Comparison of ENCODE assay signal across 9 cellular contexts in genomic region chr6:89311853-89312531, GRCh38. TPM values are rescaled to one million over a fixed set of nuclear protein-coding genes. Genes with fewer than 3 reads are reported as not detected.
DNase-seq lines count a peak whose midpoint lies in the region; ATAC-seq and TF ChIP-seq lines count a peak whose summit lies in the region.
"Had no signal": no experiment of that assay in that cellular context is flagged by ENCODE, and none has a peak within 500 bp of the region (broad histone marks: within the 10 kb centered on the region; RNA-seq: fewer than 3 reads in every experiment).

No MANE protein-coding gene starts in this region.

- peak; percentile 71 for TF ChIP-seq CTCF in left ventricle myocardium inferior (IDR thresholded peaks at IDR 0.05; ENCODE audit: borderline replicate concordance)

- H3K27ac Mint-ChIP-seq in activated CD8-positive, alpha-beta memory T cell treated with anti-CD3 and anti-CD28 coated beads, Interleukin-2, amount 10 ng/mL, durations not matched to agents 7 days and 5 days: no peak overlapping the region
- no peak overlapping the region for H3K27ac Mint-ChIP-seq in activated CD4-positive, alpha-beta memory T cell treated with anti-CD3 and anti-CD28 coated beads, Interleukin-2, amount 10 ng/mL, durations not matched to agents 7 days and 5 days

- CTCF ChIA-PET in activated CD8-positive, alpha-beta memory T cell treated with anti-CD3 and anti-CD28 coated beads, Interleukin-2, amount 10 ng/mL, durations not matched to agents 7 days and 5 days (lab: Charles Lee): interaction anchor here (1.5 kb wide), 1 partner anchor 38 kb away, joined by 3 read pairs; no protein-coding TSS in a partner anchor
- CTCF ChIA-PET in activated CD4-positive, alpha-beta memory T cell treated with anti-CD3 and anti-CD28 coated beads, Interleukin-2, amount 10 ng/mL, durations not matched to agents 7 days and 5 days (lab: Charles Lee): no interaction called here

- intact Hi-C loops in left ventricle myocardium inferior (cut with micrococcal nuclease): loop anchor here (10.0 kb wide), 1 partner anchor 53 kb away; no protein-coding TSS in a partner anchor

- H3K9me3 Mint-ChIP-seq in activated CD8-positive, alpha-beta memory T cell treated with anti-CD3 and anti-CD28 coated beads, Interleukin-2, amount 10 ng/mL, durations not matched to agents 7 days and 5 days (ENCODE audit: low read depth): no peaks in the 10 kb centered on the region
- no peaks in the 10 kb centered on the region for H3K9me3 Mint-ChIP-seq in activated CD4-positive, alpha-beta memory T cell treated with anti-CD3 and anti-CD28 coated beads, Interleukin-2, amount 10 ng/mL, durations not matched to agents 7 days and 5 days

- H3K4me3 Mint-ChIP-seq in activated CD8-positive, alpha-beta memory T cell treated with anti-CD3 and anti-CD28 coated beads, Interleukin-2, amount 10 ng/mL, durations not matched to agents 7 days and 5 days: no peak overlapping the region
- H3K4me3 Mint-ChIP-seq in activated CD4-positive, alpha-beta memory T cell treated with anti-CD3 and anti-CD28 coated beads, Interleukin-2, amount 10 ng/mL, durations not matched to agents 7 days and 5 days: no peak overlapping the region

- H3K4me1 Mint-ChIP-seq in activated CD8-positive, alpha-beta memory T cell treated with anti-CD3 and anti-CD28 coated beads, Interleukin-2, amount 10 ng/mL, durations not matched to agents 7 days and 5 days: no peaks in the 10 kb centered on the region
- H3K4me1 Mint-ChIP-seq in activated CD4-positive, alpha-beta memory T cell treated with anti-CD3 and anti-CD28 coated beads, Interleukin-2, amount 10 ng/mL, durations not matched to agents 7 days and 5 days: no peaks in the 10 kb centered on the region

- POLR2A ChIA-PET in activated CD4-positive, alpha-beta memory T cell treated with anti-CD3 and anti-CD28 coated beads, Interleukin-2, amount 10 ng/mL, durations not matched to agents 7 days and 5 days (lab: Charles Lee): no interaction called here

- H3K9me3 ChIP-seq in left ventricle myocardium inferior (replicated peaks): no peaks in the 10 kb centered on the region
- H3K9me3 ChIP-seq: BLaER1 treated with 17β-estradiol and CSF1 and Interleukin-3, amounts not matched to agents 10 nM and 100 nM had no signal

- peaks cover 2% of the 10 kb centered on the region for H3K36me3 Mint-ChIP-seq in activated CD8-positive, alpha-beta memory T cell treated with anti-CD3 and anti-CD28 coated beads, Interleukin-2, amount 10 ng/mL, durations not matched to agents 7 days and 5 days
- no peaks in the 10 kb centered on the region for H3K36me3 Mint-ChIP-seq in activated CD4-positive, alpha-beta memory T cell treated with anti-CD3 and anti-CD28 coated beads, Interleukin-2, amount 10 ng/mL, durations not matched to agents 7 days and 5 days (ENCODE audit: low read depth)

- H3K36me3 ChIP-seq in left ventricle myocardium inferior: no peaks in the 10 kb centered on the region

- peaks cover 42% of the 10 kb centered on the region for H3K4me1 ChIP-seq in left ventricle myocardium inferior

- H3K27me3 ChIP-seq in left ventricle myocardium inferior (ENCODE audit: low read depth): no peaks in the 10 kb centered on the region
- H3K27me3 ChIP-seq: BLaER1 treated with 17β-estradiol and CSF1 and Interleukin-3, amounts not matched to agents 10 nM and 100 nM had no signal

- no peak for ATAC-seq in activated CD8-positive, alpha-beta memory T cell treated with anti-CD3 and anti-CD28 coated beads, Interleukin-2, amount 10 ng/mL, durations not matched to agents 7 days and 5 days

- peak overlapping the region; percentile 39 for H3K4me3 ChIP-seq in left ventricle myocardium inferior
- H3K4me3 ChIP-seq: BLaER1 treated with 17β-estradiol and CSF1 and Interleukin-3, amounts not matched to agents 10 nM and 100 nM had no signal

- no peaks in the 10 kb centered on the region for H3K27me3 Mint-ChIP-seq in activated CD8-positive, alpha-beta memory T cell treated with anti-CD3 and anti-CD28 coated beads, Interleukin-2, amount 10 ng/mL, durations not matched to agents 7 days and 5 days
- peaks cover 4% of the 10 kb centered on the region for H3K27me3 Mint-ChIP-seq in activated CD4-positive, alpha-beta memory T cell treated with anti-CD3 and anti-CD28 coated beads, Interleukin-2, amount 10 ng/mL, durations not matched to agents 7 days and 5 days

- peak; percentile 5 to 62 (median 13) for DNase-seq in NCI-H1417 (lab: John Stamatoyannopoulos, UW)
- DNase-seq in NCI-H1417 treated with DMSO at 0.1 percent for 48 hours (lab: John Stamatoyannopoulos, UW): no peak
- DNase-seq in amniotic epithelial cell (ENCODE audit: low read depth): peak; percentile 56
- peak; percentile 54 for DNase-seq in left ventricle myocardium inferior
- DNase-seq in pulmonary artery endothelial cell (ENCODE audit: low read depth, low spot score): peak; percentile 89
- no peak for DNase-seq in NCI-H510A treated with DMSO at 0.1 percent for 48 hours (lab: John Stamatoyannopoulos, UW)
- no peak for DNase-seq in activated CD8-positive, alpha-beta memory T cell treated with anti-CD3 and anti-CD28 coated beads, Interleukin-2, amount 10 ng/mL, durations not matched to agents 7 days and 5 days
- DNase-seq in activated CD4-positive, alpha-beta memory T cell treated with anti-CD3 and anti-CD28 coated beads, Interleukin-2, amount 10 ng/mL, durations not matched to agents 7 days and 5 days: no peak

- peak overlapping the region; percentile 85 for H3K27ac ChIP-seq in left ventricle myocardium inferior (replicated peaks)

RNA-seq across cellular contexts. Expression of gene GABRR2, which starts 3.1 kb away (rescaled TPM):
- total RNA-seq in left ventricle myocardium inferior (0.69 TPM), pulmonary artery endothelial cell (0.40 and 0.46 TPM in 2 replicates)
- total RNA-seq in activated CD8-positive, alpha-beta memory T cell treated with anti-CD3 and anti-CD28 coated beads, Interleukin-2, amount 10 ng/mL, durations not matched to agents 7 days and 5 days: 1 to 10 TPM in 1 of 2 experiments, under 1 TPM in 1; 0.67 to 1.0 TPM
- total RNA-seq in activated CD4-positive, alpha-beta memory T cell treated with anti-CD3 and anti-CD28 coated beads, Interleukin-2, amount 10 ng/mL, durations not matched to agents 7 days and 5 days: under 1 TPM; 0.70 to 0.78 TPM

RNA-seq across cellular contexts. Expression of gene UBE2J1, which starts 40.5 kb away (rescaled TPM):
- 13.1 TPM for total RNA-seq in left ventricle myocardium inferior
- total RNA-seq in pulmonary artery endothelial cell: 65.0 and 66.7 TPM in 2 replicates
- total RNA-seq in activated CD8-positive, alpha-beta memory T cell treated with anti-CD3 and anti-CD28 coated beads, Interleukin-2, amount 10 ng/mL, durations not matched to agents 7 days and 5 days: 10 to 100 TPM; 26.1 to 31.2 TPM
- total RNA-seq in activated CD4-positive, alpha-beta memory T cell treated with anti-CD3 and anti-CD28 coated beads, Interleukin-2, amount 10 ng/mL, durations not matched to agents 7 days and 5 days: 10 to 100 TPM; 36.9 to 37.2 TPM

Comparison
In these comparisons a context has a peak if more than half of its experiments do, and no peak if none do; other contexts are left out.
1. DNase-seq: peak in NCI-H1417 (3 of 3), amniotic epithelial cell (single experiment), left ventricle myocardium inferior (single experiment) and pulmonary artery endothelial cell (single experiment); none in NCI-H1417 treated with DMSO at 0.1 percent for 48 hours (single experiment), NCI-H510A treated with DMSO at 0.1 percent for 48 hours (single experiment), activated CD8-positive, alpha-beta memory T cell treated with anti-CD3 and anti-CD28 coated beads, Interleukin-2, amount 10 ng/mL, durations not matched to agents 7 days and 5 days (single experiment) and activated CD4-positive, alpha-beta memory T cell treated with anti-CD3 and anti-CD28 coated beads, Interleukin-2, amount 10 ng/mL, durations not matched to agents 7 days and 5 days (single experiment).